Comparison of ENCODE assay signal across 24 cellular contexts in the genomic region with DNA sequence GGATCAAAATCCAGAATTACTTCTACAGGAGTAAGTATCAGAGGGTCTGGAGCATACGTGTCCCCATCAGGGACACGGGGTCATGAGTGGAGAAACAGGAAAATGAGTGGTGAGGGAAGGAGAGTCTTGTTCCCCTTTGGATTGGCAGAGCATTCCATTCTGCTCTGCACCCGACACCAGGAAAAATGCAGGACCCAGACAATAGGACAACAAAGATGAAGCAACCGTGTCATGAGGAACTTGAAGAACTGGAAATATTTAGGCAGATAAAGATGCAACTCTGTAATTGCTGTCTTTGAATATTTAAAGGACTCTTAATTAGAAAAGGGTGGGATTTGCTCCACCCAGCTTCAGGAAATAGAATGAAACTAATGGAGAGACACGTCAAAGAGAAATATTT.
DNase-seq lines count a peak whose midpoint lies in the region; ATAC-seq and TF ChIP-seq lines count a peak whose summit lies in the region.
"Had no signal": no experiment of that assay in that cellular context is flagged by ENCODE, and none has a peak within 500 bp of the region (broad histone marks: within the 10 kb centered on the region; RNA-seq: fewer than 3 reads in every experiment).

No MANE protein-coding gene starts in this region.

- TF ChIP-seq POLR2A in breast epithelium (IDR thresholded peaks at IDR 0.05): no peak
- no peak for TF ChIP-seq POLR2A in vagina (IDR thresholded peaks at IDR 0.05)

- peaks cover 47% of the 10 kb centered on the region for H3K4me1 Mint-ChIP-seq in MCF 10A (ENCODE audit: insufficient read depth, unreplicated experiment)
- H3K4me1 Mint-ChIP-seq: stimulated activated naive B cell treated with anti-CD40 and anti-IgM and Interleukin-4, amounts not matched to agents 10 μg/mL and 1 μg/mL and 100 μg/mL, for 72 hours had no signal

- POLR2A ChIA-PET in MCF 10A (lab: Yijun Ruan, JAX): interaction anchor here (5.9 to 6.5 kb wide), 2 partner anchors 46 to 105 kb away, joined by 41 to 103 read pairs; no protein-coding TSS in a partner anchor

- H2AFZ ChIP-seq in parathyroid adenoma: peak overlapping the region; percentile 51

- H3K36me3 ChIP-seq in breast epithelium (no peaks in the 10 kb centered on the region), parathyroid adenoma (ENCODE audit: control insufficient read depth, insufficient read depth, low read length) (no peaks in the 10 kb centered on the region), vagina (no peaks in the 10 kb centered on the region)
- H3K36me3 ChIP-seq: SJSA1, upper lobe of right lung had no signal

- H3K27me3 Mint-ChIP-seq in MCF 10A (ENCODE audit: insufficient read depth, unreplicated experiment): no peaks in the 10 kb centered on the region

- DNase-seq in breast epithelium (ENCODE audit: low spot score in 2 of 2) (no peak), MCF 10A (ENCODE audit: unreplicated experiment) (no peak), dorsolateral prefrontal cortex (no peak), vagina (ENCODE audit: extremely low spot score in 2 of 2) (no peak), left colon (no peak), kidney tubule cell (ENCODE audit: low spot score) (no peak)
- DNase-seq in activated CD4-positive, alpha-beta T cell treated with anti-CD3 and anti-CD28 coated beads, Interleukin-2, amount 50 U/mL, for 1 hour: no peak
- DNase-seq: activated CD4-positive, alpha-beta T cell treated with anti-CD3 and anti-CD28 coated beads for 1 hour; dermis blood vessel endothelial cell; DMS53; H9; mesendoderm; NCI-H187 treated with DMSO at 0.1 percent for 48 hours; NCI-H526 treated with DMSO at 0.1 percent for 48 hours; stimulated activated CD4-positive, alpha-beta T cell treated with anti-CD3 and anti-CD28 coated beads, Interleukin-4, amount 100 ng/mL, for 24 hours; stimulated activated naive B cell treated with anti-CD40 and anti-IgM and Interleukin-4, amounts not matched to agents 10 μg/mL and 1 μg/mL and 100 μg/mL, for 72 hours; upper lobe of right lung had no signal

- no peaks in the 10 kb centered on the region for H3K9me3 ChIP-seq in breast epithelium
- H3K9me3 ChIP-seq in parathyroid adenoma (ENCODE audit: control insufficient read depth, low read length): no peaks in the 10 kb centered on the region
- H3K9me3 ChIP-seq in vagina: no peaks in the 10 kb centered on the region
- H3K9me3 ChIP-seq: SJSA1, upper lobe of right lung had no signal

- H3K9ac ChIP-seq in parathyroid adenoma: no peak overlapping the region

- no peak overlapping the region for H3K4me3 ChIP-seq in breast epithelium
- peak overlapping the region in 3 of 59 donors; percentile 6 to 13 (median 9) for H3K4me3 ChIP-seq in dorsolateral prefrontal cortex
- H3K4me3 ChIP-seq in parathyroid adenoma (ENCODE audit: low read depth, low read length): no peak overlapping the region
- no peak overlapping the region for H3K4me3 ChIP-seq in vagina
- H3K4me3 ChIP-seq: GM12878, SJSA1, upper lobe of right lung had no signal

- no peaks in the 10 kb centered on the region for H3K9me3 Mint-ChIP-seq in MCF 10A (ENCODE audit: unreplicated experiment)
- H3K9me3 Mint-ChIP-seq: H9; stimulated activated naive B cell treated with anti-CD40 and anti-IgM and Interleukin-4, amounts not matched to agents 10 μg/mL and 1 μg/mL and 100 μg/mL, for 72 hours had no signal

- no TSS peak for BruUV-seq in MCF 10A (replicated peaks; lab: Mats Ljungman, UMichigan)

- peak overlapping the region; percentile 33 to 37 for H3K27ac ChIP-seq in breast epithelium
- peak overlapping the region in 57 of 59 donors; percentile 11 to 99 (median 89) for H3K27ac ChIP-seq in dorsolateral prefrontal cortex
- peak overlapping the region; percentile 94 for H3K27ac ChIP-seq in parathyroid adenoma
- H3K27ac ChIP-seq in vagina: peak overlapping the region; percentile 42
- H3K27ac ChIP-seq: 22Rv1, SJSA1, upper lobe of right lung had no signal

- peaks cover 0 to 7% of the 10 kb centered on the region in 2 donors for H3K4me1 ChIP-seq in breast epithelium
- peaks cover 28% of the 10 kb centered on the region for H3K4me1 ChIP-seq in parathyroid adenoma
- peaks cover 40% of the 10 kb centered on the region for H3K4me1 ChIP-seq in vagina

- no peak overlapping the region for H3K4me2 ChIP-seq in parathyroid adenoma (ENCODE audit: low read length)

- TF ChIP-seq CTCF in breast epithelium (IDR thresholded peaks at IDR 0.05) (no peak), MCF 10A (IDR thresholded peaks at IDR 0.05; ENCODE audit: unreplicated experiment) (no peak), dorsolateral prefrontal cortex (IDR thresholded peaks at IDR 0.05 in 54 of 56, conservative IDR thresholded peaks at IDR 0.05 in 2 of 56; ENCODE audit: low read depth in 1 of 56, partially characterized antibody in 56 of 56) (peak in 2 of 56 donors; percentile 12 to 21), parathyroid adenoma (IDR thresholded peaks at IDR 0.05) (no peak), vagina (IDR thresholded peaks at IDR 0.05) (no peak)

- CTCF ChIA-PET in MCF 10A (lab: Yijun Ruan, JAX): interaction anchor here (0.8 to 5.9 kb wide), 3 partner anchors 13 to 550 kb away, joined by 3 to 83 read pairs (median 16); no protein-coding TSS in a partner anchor

- H3K27ac Mint-ChIP-seq in MCF 10A (ENCODE audit: low read depth, unreplicated experiment): no peak overlapping the region
- H3K27ac Mint-ChIP-seq: H9; stimulated activated naive B cell treated with anti-CD40 and anti-IgM and Interleukin-4, amounts not matched to agents 10 μg/mL and 1 μg/mL and 100 μg/mL, for 72 hours had no signal

- peaks cover 4% of the 10 kb centered on the region for H3K79me2 ChIP-seq in parathyroid adenoma

- peaks cover 21% of the 10 kb centered on the region for H3K36me3 Mint-ChIP-seq in MCF 10A (ENCODE audit: insufficient read depth, unreplicated experiment)
- H3K36me3 Mint-ChIP-seq: stimulated activated naive B cell treated with anti-CD40 and anti-IgM and Interleukin-4, amounts not matched to agents 10 μg/mL and 1 μg/mL and 100 μg/mL, for 72 hours had no signal

- no peak for ATAC-seq in left colon
- ATAC-seq: GM12878; HepG2; left lobe of liver; Panc1; stimulated activated naive B cell treated with anti-CD40 and anti-IgM and Interleukin-4, amounts not matched to agents 10 μg/mL and 1 μg/mL and 100 μg/mL, for 72 hours; upper lobe of right lung had no signal

- intact Hi-C loops in breast epithelium (cut with DNase I; ENCODE audit: low total_unique reads) (no loop called here), MCF 10A (cut with micrococcal nuclease) (loop anchor here (10.0 kb wide), 2 partner anchors 310 to 910 kb away; a partner anchor contains a TSS), dorsolateral prefrontal cortex (cut with DNase I) (no loop called here), vagina (cut with DNase I) (loop anchor here (5.0 to 10.0 kb wide), 2 partner anchors 103 to 170 kb away; no protein-coding TSS in a partner anchor), left colon (cut with DNase I, micrococcal nuclease) (no loop called here)

- no peaks in the 10 kb centered on the region for H3K27me3 ChIP-seq in breast epithelium
- H3K27me3 ChIP-seq in dorsolateral prefrontal cortex: no peaks in the 10 kb centered on the region
- no peaks in the 10 kb centered on the region for H3K27me3 ChIP-seq in parathyroid adenoma (ENCODE audit: control insufficient read depth, insufficient read depth, low read length)
- no peaks in the 10 kb centered on the region for H3K27me3 ChIP-seq in vagina
- H3K27me3 ChIP-seq: SJSA1, upper lobe of right lung had no signal

- no peak overlapping the region for H3K4me3 Mint-ChIP-seq in MCF 10A (ENCODE audit: unreplicated experiment)
- H3K4me3 Mint-ChIP-seq: H9; stimulated activated naive B cell treated with anti-CD40 and anti-IgM and Interleukin-4, amounts not matched to agents 10 μg/mL and 1 μg/mL and 100 μg/mL, for 72 hours had no signal

Comparison
In these comparisons a context has a peak if more than half of its experiments do, and no peak if none do; other contexts are left out.
1. intact Hi-C loops: an anchor here in MCF 10A (10.0 kb wide) and vagina (5.0 to 10.0 kb wide); none called in breast epithelium, dorsolateral prefrontal cortex and left colon.
2. H3K27ac ChIP-seq: peak in every context shown above with its lines; median percentile 94 in parathyroid adenoma; 89 in dorsolateral prefrontal cortex; 42 in vagina; 35 in breast epithelium.